9 cellular contexts compared by ENCODE assay signal in the genomic region with DNA sequence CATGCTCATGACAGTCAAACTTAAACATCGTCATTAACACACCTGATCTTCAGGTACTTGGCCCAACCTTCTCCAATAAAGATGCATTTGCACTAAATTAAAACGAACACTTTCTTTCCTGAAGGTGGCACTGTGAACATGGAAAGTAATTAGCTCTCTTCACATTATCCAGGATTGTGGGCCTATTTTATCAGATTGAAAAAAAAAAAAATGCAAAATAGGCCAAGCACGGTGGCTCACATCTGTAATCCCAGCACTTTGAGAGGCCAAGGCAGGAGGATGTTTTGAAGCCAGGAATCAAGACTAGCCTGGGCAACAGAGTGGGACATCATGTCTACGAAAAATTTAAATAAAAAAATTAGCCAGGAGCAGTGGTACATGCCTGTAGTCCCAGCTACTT. TPM values are rescaled to one million over a fixed set of nuclear protein-coding genes. Genes with fewer than 3 reads are reported as not detected.
A peak's percentile ranks its signal among the peaks of the same experiment; 100 is the strongest.
DNase-seq lines count a peak whose midpoint lies in the region; ATAC-seq, FAIRE-seq and TF ChIP-seq lines count a peak whose summit lies in the region.
"Had no signal": no experiment of that assay in that cellular context is flagged by ENCODE, and none has a peak within 500 bp of the region (broad histone marks: within the 10 kb centered on the region; RNA-seq: fewer than 3 reads in every experiment).

No MANE protein-coding gene starts in this region.

- FAIRE-seq in H54 (lab: Jason Lieb, UNC) (peak; percentile 65), endothelial cell of umbilical vein (lab: Jason Lieb, UNC) (peak; percentile 50)

- H3K79me2 ChIP-seq in endothelial cell of umbilical vein (ENCODE audit: control insufficient read depth, insufficient read depth, low read length): no peaks in the 10 kb centered on the region

- H4K20me1 ChIP-seq in endothelial cell of umbilical vein (replicated peaks; ENCODE audit: control insufficient read depth, extremely low read depth, insufficient read depth, low read length): no peaks in the 10 kb centered on the region

- no peak for DNase-seq in H54 (ENCODE audit: insufficient read length, low spot score)
- DNase-seq in NCI-H748 treated with DMSO at 0.1 percent for 48 hours (lab: John Stamatoyannopoulos, UW): peak; percentile 75
- DNase-seq in endothelial cell of umbilical vein (ENCODE audit: low read depth, low spot score): peak; percentile 27
- no peak for DNase-seq in coronary artery (ENCODE audit: low spot score)
- DNase-seq in activated T-cell treated with anti-CD3 and anti-CD28 coated beads for 4 hours: no peak
- DNase-seq in naive thymus-derived CD4-positive, alpha-beta T cell: no peak
- DNase-seq: T1000 had no signal

- TF ChIP-seq CTCF in 22Rv1 (IDR thresholded peaks at IDR 0.05) (peak; percentile 72), endothelial cell of umbilical vein (IDR thresholded peaks at IDR 0.05; ENCODE audit: extremely low read depth in 1 of 2, insufficient read depth in 1 of 2, low read depth in 1 of 2, low read length in 2 of 2) (no peak), coronary artery (IDR thresholded peaks at IDR 0.05) (no peak)

- TF ChIP-seq POLR2A in H54 (IDR thresholded peaks at IDR 0.05; ENCODE audit: low read depth, low read length): no peak
- TF ChIP-seq POLR2A in endothelial cell of umbilical vein (IDR thresholded peaks at IDR 0.05; ENCODE audit: low read depth, low read length): no peak

- H3K9ac ChIP-seq in endothelial cell of umbilical vein (replicated peaks; ENCODE audit: extremely low read depth, insufficient read depth, low read length): no peak overlapping the region

- H2AFZ ChIP-seq in endothelial cell of umbilical vein (ENCODE audit: low read depth, low read length): no peak overlapping the region

- intact Hi-C loops in endothelial cell of umbilical vein (cut with micrococcal nuclease): loop anchor here (5.0 kb wide), 1 partner anchor 505 kb away; no protein-coding TSS in a partner anchor
- intact Hi-C loops in naive thymus-derived CD4-positive, alpha-beta T cell (cut with micrococcal nuclease): no loop called here

- peaks cover 0 to 9% (median 0%) of the 10 kb centered on the region in 11 donors for H3K9me3 Mint-ChIP-seq in naive thymus-derived CD4-positive, alpha-beta T cell

- no peaks in the 10 kb centered on the region for H3K4me1 ChIP-seq in endothelial cell of umbilical vein (ENCODE audit: control insufficient read depth, extremely low read depth, insufficient read depth, low read length)
- no peaks in the 10 kb centered on the region for H3K4me1 ChIP-seq in naive thymus-derived CD4-positive, alpha-beta T cell (ENCODE audit: control insufficient read depth in 2 of 2, insufficient read depth in 2 of 2, low read length in 2 of 2)

- no peaks in the 10 kb centered on the region for H3K9me3 ChIP-seq in endothelial cell of umbilical vein (replicated peaks; ENCODE audit: control insufficient read depth, insufficient read depth, low read length)
- H3K9me3 ChIP-seq in naive thymus-derived CD4-positive, alpha-beta T cell (ENCODE audit: control insufficient read depth in 2 of 3, low read length in 3 of 3): no peaks in the 10 kb centered on the region

- CTCF ChIA-PET in endothelial cell of umbilical vein (lab: Charles Lee): interaction anchor here (0.7 to 3.2 kb wide), 26 partner anchors 9 to 748 kb away, joined by 3 to 23 read pairs (median 4); a partner anchor contains a TSS
- CTCF ChIA-PET in naive thymus-derived CD4-positive, alpha-beta T cell (lab: Charles Lee): no interaction called here

- peaks cover 34 to 65% of the 10 kb centered on the region in 2 experiments for H3K27me3 ChIP-seq in endothelial cell of umbilical vein (ENCODE audit: control insufficient read depth in 2 of 2, insufficient read depth in 2 of 2, low read length in 2 of 2)
- peaks cover 0 to 9% of the 10 kb centered on the region in 2 donors for H3K27me3 ChIP-seq in naive thymus-derived CD4-positive, alpha-beta T cell (ENCODE audit: control insufficient read depth in 2 of 2, insufficient read depth in 2 of 2, low read length in 2 of 2)

- H3K4me1 Mint-ChIP-seq in naive thymus-derived CD4-positive, alpha-beta T cell: no peaks in the 10 kb centered on the region

- peaks cover 45 to 77% (median 62%) of the 10 kb centered on the region in 5 donors for H3K27me3 Mint-ChIP-seq in naive thymus-derived CD4-positive, alpha-beta T cell

- no peaks in the 10 kb centered on the region for H3K9me1 ChIP-seq in endothelial cell of umbilical vein (replicated peaks; ENCODE audit: control insufficient read depth, extremely low read depth, insufficient read depth, low read length)

- POLR2A ChIA-PET in endothelial cell of umbilical vein (lab: Charles Lee): no interaction called here
- POLR2A ChIA-PET in naive thymus-derived CD4-positive, alpha-beta T cell (lab: Charles Lee): no interaction called here

- H3K27ac Mint-ChIP-seq in naive thymus-derived CD4-positive, alpha-beta T cell: no peak overlapping the region

- no peaks in the 10 kb centered on the region for H3K36me3 ChIP-seq in endothelial cell of umbilical vein (ENCODE audit: control insufficient read depth in 2 of 2, extremely low read depth in 1 of 2, insufficient read depth in 2 of 2, low read length in 2 of 2)
- no peaks in the 10 kb centered on the region for H3K36me3 ChIP-seq in naive thymus-derived CD4-positive, alpha-beta T cell (ENCODE audit: control insufficient read depth in 2 of 3, insufficient read depth in 3 of 3, low read length in 3 of 3)

- H3K4me2 ChIP-seq in endothelial cell of umbilical vein (ENCODE audit: insufficient read depth, low read length): no peak overlapping the region

- dilution Hi-C loops in endothelial cell of umbilical vein (cut with MboI; ENCODE audit: extremely low pct_ligation_motif_present, low sequenced_read_pairs): no loop called here

- no peak overlapping the region for H3K4me3 Mint-ChIP-seq in naive thymus-derived CD4-positive, alpha-beta T cell

- H3K36me3 Mint-ChIP-seq in naive thymus-derived CD4-positive, alpha-beta T cell: no peaks in the 10 kb centered on the region

- H3K27ac ChIP-seq in 22Rv1 (no peak overlapping the region), endothelial cell of umbilical vein (ENCODE audit: insufficient read depth, low read depth, low read length) (no peak overlapping the region), coronary artery (no peak overlapping the region)
- H3K27ac ChIP-seq in naive thymus-derived CD4-positive, alpha-beta T cell (ENCODE audit: low read depth, low read length): no peak overlapping the region

- no TSS peak for BruUV-seq in endothelial cell of umbilical vein (replicated peaks; lab: Mats Ljungman, UMichigan)

- no peak overlapping the region for H3K4me3 ChIP-seq in endothelial cell of umbilical vein (replicated peaks in 1 of 3; ENCODE audit: insufficient read depth in 1 of 3, low read depth in 1 of 3, low read length in 3 of 3)
- no peak overlapping the region for H3K4me3 ChIP-seq in coronary artery
- H3K4me3 ChIP-seq in naive thymus-derived CD4-positive, alpha-beta T cell (ENCODE audit: low read length): no peak overlapping the region

- no peak for ATAC-seq in GM18502 (IDR thresholded peaks at IDR 0.05; ENCODE audit: poor library complexity, unreplicated experiment)
- ATAC-seq in naive thymus-derived CD4-positive, alpha-beta T cell: no peak

RNA-seq across cellular contexts. Expression of a gene that starts 14.4 kb away (rescaled TPM):
- 0.14 and 0.22 TPM in 2 replicates for total RNA-seq in endothelial cell of umbilical vein
- 0.22 TPM in 2 replicates for polyA plus RNA-seq in endothelial cell of umbilical vein
- 0.06 and 0.08 TPM in 2 replicates for polyA plus RNA-seq in endothelial cell of umbilical vein (2011; cell fraction: cytosol; rRNA removed)
- 0.41 and 0.51 TPM in 2 replicates for polyA plus RNA-seq in endothelial cell of umbilical vein (2011; cell fraction: nucleus; rRNA removed)
- polyA plus RNA-seq in endothelial cell of umbilical vein (2012): 0.15 TPM in 1 of 2 replicates, not detected in the other
- polyA minus RNA-seq in endothelial cell of umbilical vein: 0.23 TPM in 1 of 2 replicates, not detected in the other
- not detected for polyA minus RNA-seq in endothelial cell of umbilical vein (2011; cell fraction: cytosol; rRNA and poly(A)+ RNA removed)
- 0.34 TPM in 1 of 2 replicates, not detected in the other for polyA minus RNA-seq in endothelial cell of umbilical vein (2011; cell fraction: nucleus; rRNA and poly(A)+ RNA removed)
- under 1 TPM in 1 of 5 experiments, not detected in 4; 0.44 TPM for total RNA-seq in naive thymus-derived CD4-positive, alpha-beta T cell
- polyA plus RNA-seq in naive thymus-derived CD4-positive, alpha-beta T cell: not detected

RNA-seq across cellular contexts. Expression of a gene that starts 27.4 kb away (rescaled TPM):
- total RNA-seq in endothelial cell of umbilical vein: 147 and 161 TPM in 2 replicates
- 45.1 and 60.1 TPM in 2 replicates for polyA plus RNA-seq in endothelial cell of umbilical vein
- 87.7 and 92.3 TPM in 2 replicates for polyA plus RNA-seq in endothelial cell of umbilical vein (2011; cell fraction: cytosol; rRNA removed)
- 48.2 and 69.8 TPM in 2 replicates for polyA plus RNA-seq in endothelial cell of umbilical vein (2011; cell fraction: nucleus; rRNA removed)
- polyA plus RNA-seq in endothelial cell of umbilical vein (2012): 79.3 and 119 TPM in 2 replicates
- polyA minus RNA-seq in endothelial cell of umbilical vein: 47.5 and 50.8 TPM in 2 replicates
- polyA minus RNA-seq in endothelial cell of umbilical vein (2011; cell fraction: cytosol; rRNA and poly(A)+ RNA removed): 14.0 TPM
- 29.0 and 50.8 TPM in 2 replicates for polyA minus RNA-seq in endothelial cell of umbilical vein (2011; cell fraction: nucleus; rRNA and poly(A)+ RNA removed)
- not detected for total RNA-seq in naive thymus-derived CD4-positive, alpha-beta T cell
- polyA plus RNA-seq in naive thymus-derived CD4-positive, alpha-beta T cell: not detected

RNA-seq across cellular contexts. Expression of a gene that starts 39.7 kb away (rescaled TPM):
- not detected in 2 replicates for total RNA-seq in endothelial cell of umbilical vein
- polyA plus RNA-seq in endothelial cell of umbilical vein: not detected in 2 replicates
- 0.04 TPM in 1 of 2 replicates, not detected in the other for polyA plus RNA-seq in endothelial cell of umbilical vein (2011; cell fraction: cytosol; rRNA removed)
- not detected in 2 replicates for polyA plus RNA-seq in endothelial cell of umbilical vein (2011; cell fraction: nucleus; rRNA removed)
- not detected in 2 replicates for polyA plus RNA-seq in endothelial cell of umbilical vein (2012)
- not detected in 2 replicates for polyA minus RNA-seq in endothelial cell of umbilical vein
- 6.0 TPM for polyA minus RNA-seq in endothelial cell of umbilical vein (2011; cell fraction: cytosol; rRNA and poly(A)+ RNA removed)
- not detected in 2 replicates for polyA minus RNA-seq in endothelial cell of umbilical vein (2011; cell fraction: nucleus; rRNA and poly(A)+ RNA removed)
- total RNA-seq in naive thymus-derived CD4-positive, alpha-beta T cell: not detected
- polyA plus RNA-seq in naive thymus-derived CD4-positive, alpha-beta T cell: not detected

RNA-seq across cellular contexts. Expression of a gene that starts 46.0 kb away (rescaled TPM):
- total RNA-seq in endothelial cell of umbilical vein: 0.58 and 0.88 TPM in 2 replicates
- polyA plus RNA-seq in endothelial cell of umbilical vein: 0.37 and 0.60 TPM in 2 replicates
- polyA plus RNA-seq in endothelial cell of umbilical vein (2011; cell fraction: cytosol; rRNA removed): 0.39 and 0.61 TPM in 2 replicates
- 0.53 and 0.54 TPM in 2 replicates for polyA plus RNA-seq in endothelial cell of umbilical vein (2011; cell fraction: nucleus; rRNA removed)
- polyA plus RNA-seq in endothelial cell of umbilical vein (2012): 0.60 and 0.80 TPM in 2 replicates
- polyA minus RNA-seq in endothelial cell of umbilical vein: 0.34 TPM in 1 of 2 replicates, not detected in the other
- polyA minus RNA-seq in endothelial cell of umbilical vein (2011; cell fraction: cytosol; rRNA and poly(A)+ RNA removed): 6.6 TPM
- polyA minus RNA-seq in endothelial cell of umbilical vein (2011; cell fraction: nucleus; rRNA and poly(A)+ RNA removed): not detected in 2 replicates
- not detected for total RNA-seq in naive thymus-derived CD4-positive, alpha-beta T cell
- polyA plus RNA-seq in naive thymus-derived CD4-positive, alpha-beta T cell: not detected

Comparison
In these comparisons a context has a peak if more than half of its experiments do, and no peak if none do; other contexts are left out.
1. DNase-seq: peak in NCI-H748 treated with DMSO at 0.1 percent for 48 hours (single experiment) and endothelial cell of umbilical vein (single experiment); none in H54 (single experiment), coronary artery (single experiment), activated T-cell treated with anti-CD3 and anti-CD28 coated beads for 4 hours (single experiment) and naive thymus-derived CD4-positive, alpha-beta T cell (0 of 9).
2. RNA of a gene that starts 27.4 kb away (total RNA-seq): 147 to 161 TPM in endothelial cell of umbilical vein; not detected in naive thymus-derived CD4-positive, alpha-beta T cell; every median in the first group is over 100 times any median in the second.